In the genomic region with DNA sequence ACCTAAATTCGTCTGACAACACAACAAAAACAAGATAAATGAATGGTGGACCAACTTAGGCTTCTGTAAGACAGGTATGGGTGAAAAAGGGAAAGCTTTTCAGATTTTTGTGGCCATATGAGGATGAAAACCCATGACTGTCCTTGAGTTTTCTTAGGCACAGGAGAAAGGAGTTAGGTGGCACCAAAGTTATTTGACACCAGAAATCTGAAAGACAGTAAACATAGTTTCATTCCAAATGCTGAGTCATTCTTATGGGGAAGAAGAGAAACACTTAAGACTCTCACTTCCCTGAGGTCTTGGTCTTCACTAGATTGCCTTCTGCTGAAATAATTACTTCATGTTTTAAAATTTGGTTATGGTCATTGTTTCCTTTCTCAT, we compare ENCODE assay signal across 8 cellular contexts. TPM values are rescaled to one million over a fixed set of nuclear protein-coding genes. Genes with fewer than 3 reads are reported as not detected.
DNase-seq lines count a peak whose midpoint lies in the region; ATAC-seq, FAIRE-seq and TF ChIP-seq lines count a peak whose summit lies in the region.

No MANE protein-coding gene starts in this region.

- H3K36me3 Mint-ChIP-seq in activated naive CD8-positive, alpha-beta T cell treated with anti-CD3 and anti-CD28 coated beads, Interleukin-2, amount 50 U/mL, for 24 hours (ENCODE audit: low read depth) = no peaks in the 10 kb centered on the region
- H3K36me3 Mint-ChIP-seq in neural progenitor cell = no peaks in the 10 kb centered on the region

- H3K9me3 ChIP-seq in neural progenitor cell (ENCODE audit: low read depth) (no peaks in the 10 kb centered on the region), kidney (ENCODE audit: control insufficient read depth in 1 of 2, low read length in 2 of 2) (no peaks in the 10 kb centered on the region)

- H3F3A ChIP-seq in neural progenitor cell (ENCODE audit: low read depth) = peaks cover 12% of the 10 kb centered on the region

- H3K9me3 Mint-ChIP-seq in activated naive CD8-positive, alpha-beta T cell treated with anti-CD3 and anti-CD28 coated beads, Interleukin-2, amount 50 U/mL, for 24 hours = no peaks in the 10 kb centered on the region
- H3K9me3 Mint-ChIP-seq in neural progenitor cell = no peaks in the 10 kb centered on the region

- no peak for FAIRE-seq in kidney (lab: Jason Lieb, UNC)

- H3K4me1 ChIP-seq in neural progenitor cell (peaks cover 5% of the 10 kb centered on the region), kidney (ENCODE audit: control insufficient read depth in 1 of 2, insufficient read depth in 1 of 2, low read depth in 1 of 2, low read length in 2 of 2) (peaks cover 0 to 3% of the 10 kb centered on the region in 2 donors)

- H3K9ac ChIP-seq in neural progenitor cell (no peak overlapping the region), kidney (ENCODE audit: low read length in 2 of 2) (no peak overlapping the region)

- no peak for TF ChIP-seq CTCF in GM12865 (IDR thresholded peaks at IDR 0.05; ENCODE audit: insufficient read depth, low read depth, low read length, missing control alignments)
- TF ChIP-seq CTCF in neural progenitor cell (IDR thresholded peaks at IDR 0.05) = no peak
- no peak for TF ChIP-seq CTCF in kidney (IDR thresholded peaks at IDR 0.05; ENCODE audit: borderline replicate concordance, extremely low read depth, insufficient read depth)

- H3K36me3 ChIP-seq in neural progenitor cell (no peaks in the 10 kb centered on the region), kidney (ENCODE audit: control insufficient read depth in 1 of 2, insufficient read depth in 2 of 2, low read length in 2 of 2) (no peaks in the 10 kb centered on the region)

- DNase-seq in GM12865 (ENCODE audit: low read depth) (peak; percentile 74), HT-29 (ENCODE audit: low spot score) (peak; percentile 43), neural progenitor cell (ENCODE audit: low spot score) (no peak), NCI-H1092 treated with DMSO at 0.1 percent for 48 hours (lab: John Stamatoyannopoulos, UW) (no peak), kidney (no peak), hypothalamus (lab: John Stamatoyannopoulos, UW) (no peak)
- no peak for DNase-seq in activated naive CD8-positive, alpha-beta T cell treated with anti-CD3 and anti-CD28 coated beads, Interleukin-2, amount 50 U/mL, for 24 hours

- H3K27ac Mint-ChIP-seq in activated naive CD8-positive, alpha-beta T cell treated with anti-CD3 and anti-CD28 coated beads, Interleukin-2, amount 50 U/mL, for 24 hours = peak overlapping the region; percentile 68
- H3K27ac Mint-ChIP-seq in neural progenitor cell = no peak overlapping the region

- ATAC-seq in GM21717 (IDR thresholded peaks at IDR 0.05; ENCODE audit: unreplicated experiment) = peak; percentile 73
- ATAC-seq in activated naive CD8-positive, alpha-beta T cell treated with anti-CD3 and anti-CD28 coated beads, Interleukin-2, amount 50 U/mL, for 24 hours = no peak

- H3K4me3 ChIP-seq in GM12865 (ENCODE audit: low read depth, low read length) = no peak overlapping the region
- no peak overlapping the region for H3K4me3 ChIP-seq in neural progenitor cell
- H3K4me3 ChIP-seq in kidney (ENCODE audit: low read length in 2 of 2) = no peak overlapping the region

- no peaks in the 10 kb centered on the region for H3K27me3 Mint-ChIP-seq in activated naive CD8-positive, alpha-beta T cell treated with anti-CD3 and anti-CD28 coated beads, Interleukin-2, amount 50 U/mL, for 24 hours
- H3K27me3 Mint-ChIP-seq in neural progenitor cell (ENCODE audit: insufficient read depth, low read depth) = peaks cover 6% of the 10 kb centered on the region

- peaks cover 22% of the 10 kb centered on the region for H3K4me1 Mint-ChIP-seq in activated naive CD8-positive, alpha-beta T cell treated with anti-CD3 and anti-CD28 coated beads, Interleukin-2, amount 50 U/mL, for 24 hours
- H3K4me1 Mint-ChIP-seq in neural progenitor cell = peaks cover 3% of the 10 kb centered on the region

- no peak overlapping the region for H3K4me2 ChIP-seq in neural progenitor cell

- intact Hi-C loops in kidney (cut with DNase I) = no loop called here

- H4K20me1 ChIP-seq in neural progenitor cell (ENCODE audit: low read depth) = no peaks in the 10 kb centered on the region

- no peak overlapping the region for H3K27ac ChIP-seq in neural progenitor cell
- no peak overlapping the region for H3K27ac ChIP-seq in kidney (ENCODE audit: low read depth in 2 of 2, low read length in 2 of 2)

- no peaks in the 10 kb centered on the region for H3K79me2 ChIP-seq in neural progenitor cell (ENCODE audit: low read depth)

- H3K27me3 ChIP-seq in neural progenitor cell = no peaks in the 10 kb centered on the region

- peak overlapping the region; percentile 9 for H3K4me3 Mint-ChIP-seq in activated naive CD8-positive, alpha-beta T cell treated with anti-CD3 and anti-CD28 coated beads, Interleukin-2, amount 50 U/mL, for 24 hours
- no peak overlapping the region for H3K4me3 Mint-ChIP-seq in neural progenitor cell

- H2AFZ ChIP-seq in neural progenitor cell (replicated peaks) = peak overlapping the region; percentile 26

RNA-seq across cellular contexts. Expression of gene GPD2, which starts 5.2 kb away (rescaled TPM):
- total RNA-seq in HT-29 (2014; rRNA removed; shearing (Covaris generic)) = 30.4 and 33.2 TPM in 2 replicates
- 67.2 and 176 TPM in 2 replicates for total RNA-seq in neural progenitor cell (ENCODE audit: low replicate concordance)
- total RNA-seq in kidney = 32.3 TPM
- 6.2 TPM for polyA plus RNA-seq in kidney (ENCODE audit: insufficient read depth, low read depth, low replicate concordance)

Comparison
In these comparisons a context has a peak if more than half of its experiments do, and no peak if none do; other contexts are left out.
1. DNase-seq: peak in GM12865 (single experiment) and HT-29 (single experiment); none in activated naive CD8-positive, alpha-beta T cell treated with anti-CD3 and anti-CD28 coated beads, Interleukin-2, amount 50 U/mL, for 24 hours (single experiment), neural progenitor cell (single experiment), NCI-H1092 treated with DMSO at 0.1 percent for 48 hours (single experiment), kidney (single experiment) and hypothalamus (0 of 51).